8 cellular contexts compared by ENCODE assay signal in genomic region chr6:144265390-144265789, GRCh38. TPM values are rescaled to one million over a fixed set of nuclear protein-coding genes. Genes with fewer than 3 reads are reported as not detected.
DNase-seq lines count a peak whose midpoint lies in the region; ATAC-seq and TF ChIP-seq lines count a peak whose summit lies in the region.

No MANE protein-coding gene starts in this region.

- in situ Hi-C loops in astrocyte of the spinal cord (cut with HindIII; ENCODE audit: low sequenced_read_pairs) = no loop called here

- peak; percentile 11 for DNase-seq in GM19240 (ENCODE audit: insufficient read length, low spot score)
- peak; percentile 76 for DNase-seq in astrocyte of the spinal cord (ENCODE audit: low read depth, low spot score)
- DNase-seq in myocyte (ENCODE audit: low read depth) = peak; percentile 88
- DNase-seq in RKO (ENCODE audit: low spot score) = no peak
- DNase-seq in activated naive CD4-positive, alpha-beta T cell treated with anti-CD3 and anti-CD28 coated beads, Interleukin-2, amount 50 U/mL, for 16 hours = no peak
- DNase-seq in DMS 273 treated with DMSO at 0.1 percent for 48 hours (lab: John Stamatoyannopoulos, UW) = no peak

- no peak for TF ChIP-seq CTCF in astrocyte of the spinal cord (IDR thresholded peaks at IDR 0.05; ENCODE audit: low read depth, low read length)

- peak; percentile 78 for ATAC-seq in HG03469 (IDR thresholded peaks at IDR 0.05; ENCODE audit: unreplicated experiment)
- no peak for ATAC-seq in HG02884 (IDR thresholded peaks at IDR 0.05; ENCODE audit: unreplicated experiment)

- no peak overlapping the region for H3K4me3 ChIP-seq in astrocyte of the spinal cord (ENCODE audit: low read depth, low read length)

RNA-seq across cellular contexts. Expression of gene UTRN, which starts 19.7 kb away (rescaled TPM):
- total RNA-seq in myocyte = 56.8 and 103 TPM in 2 replicates
- polyA plus RNA-seq in myocyte (2012) = 18.2 TPM

Comparison
In these comparisons a context has a peak if more than half of its experiments do, and no peak if none do; other contexts are left out.
1. DNase-seq: peak in GM19240 (single experiment), astrocyte of the spinal cord (single experiment) and myocyte (single experiment); none in RKO (single experiment), activated naive CD4-positive, alpha-beta T cell treated with anti-CD3 and anti-CD28 coated beads, Interleukin-2, amount 50 U/mL, for 16 hours (single experiment) and DMS 273 treated with DMSO at 0.1 percent for 48 hours (single experiment).